ENCODE assay signal across 9 cellular contexts in genomic region chr10:23412223-23412622, GRCh38. TPM values are rescaled to one million over a fixed set of nuclear protein-coding genes. Genes with fewer than 3 reads are reported as not detected.
DNase-seq lines count a peak whose midpoint lies in the region; ATAC-seq, FAIRE-seq and TF ChIP-seq lines count a peak whose summit lies in the region.
"Had no signal": no experiment of that assay in that cellular context is flagged by ENCODE, and none has a peak within 500 bp of the region (broad histone marks: within the 10 kb centered on the region; RNA-seq: fewer than 3 reads in every experiment).

No MANE protein-coding gene starts in this region.

- H3K27ac ChIP-seq in GM12878 (ENCODE audit: control insufficient read depth, insufficient read depth) (no peak overlapping the region), smooth muscle cell (ENCODE audit: low read depth) (peak overlapping the region; percentile 67)
- H3K27ac ChIP-seq: SJCRH30 had no signal

- H2AFZ ChIP-seq in GM12878 (ENCODE audit: control insufficient read depth, low read depth, low read length): no peak overlapping the region
- no peak overlapping the region for H2AFZ ChIP-seq in smooth muscle cell (ENCODE audit: low read depth)

- no peak overlapping the region for H3K4me3 Mint-ChIP-seq in activated CD8-positive, alpha-beta T cell treated with anti-CD3 and anti-CD28 coated beads for 36 hours
- no peak overlapping the region for H3K4me3 Mint-ChIP-seq in activated CD8-positive, alpha-beta T cell treated with anti-CD3 and anti-CD28 coated beads, Interleukin-2, amount 10 ng/mL, durations not matched to agents 7 days and 5 days
- H3K4me3 Mint-ChIP-seq in progenitor cell of endocrine pancreas (ENCODE audit: low read depth): no peak overlapping the region

- BruUV-seq in GM12878 (replicated peaks; lab: Mats Ljungman, UMichigan): no TSS peak

- H3K27me3 ChIP-seq in GM12878 (replicated peaks in 1 of 2; ENCODE audit: control insufficient read depth in 2 of 2, insufficient read depth in 2 of 2, low read length in 1 of 2) (no peaks in the 10 kb centered on the region), smooth muscle cell (ENCODE audit: low read depth) (no peaks in the 10 kb centered on the region)
- H3K27me3 ChIP-seq: SJCRH30 had no signal

- H3K36me3 ChIP-seq in GM12878 (ENCODE audit: control insufficient read depth in 2 of 2, insufficient read depth in 2 of 2, low read length in 1 of 2) (no peaks in the 10 kb centered on the region), smooth muscle cell (ENCODE audit: low read depth) (no peaks in the 10 kb centered on the region)
- H3K36me3 ChIP-seq: SJCRH30 had no signal

- intact Hi-C loops in activated CD8-positive, alpha-beta T cell treated with anti-CD3 and anti-CD28 coated beads for 36 hours (cut with micrococcal nuclease): no loop called here
- intact Hi-C loops in GM12878 (cut with micrococcal nuclease; ENCODE audit: unreplicated experiment): no loop called here
- intact Hi-C loops in cardiac septum (cut with DNase I): no loop called here

- TF ChIP-seq CTCF in activated CD8-positive, alpha-beta T cell treated with anti-CD3 and anti-CD28 coated beads for 36 hours (IDR thresholded peaks at IDR 0.05): no peak
- TF ChIP-seq CTCF in GM12878 (IDR thresholded peaks at IDR 0.05 in 2 of 3, conservative IDR thresholded peaks at IDR 0.05 in 1 of 3; ENCODE audit: control insufficient read depth in 2 of 3, extremely low read depth in 1 of 3, insufficient read depth in 1 of 3, low read depth in 3 of 3, low read length in 3 of 3): no peak
- no peak for TF ChIP-seq CTCF in smooth muscle cell (IDR thresholded peaks at IDR 0.05; ENCODE audit: borderline replicate concordance, insufficient read depth, poor library complexity, severe bottlenecking)
- TF ChIP-seq CTCF in progenitor cell of endocrine pancreas (IDR thresholded peaks at IDR 0.05; ENCODE audit: unreplicated experiment): no peak

- RAD21 ChIA-PET in GM12878 (lab: Charles Lee; ENCODE audit: unreplicated experiment): no interaction called here

- no peak for TF ChIP-seq EP300 in GM12878 (IDR thresholded peaks at IDR 0.05; ENCODE audit: borderline replicate concordance in 1 of 2, control insufficient read depth in 1 of 2, low read depth in 2 of 2, low read length in 2 of 2)

- H3K4me2 ChIP-seq in GM12878 (ENCODE audit: control insufficient read depth, insufficient read depth): no peak overlapping the region
- peak overlapping the region; percentile 37 for H3K4me2 ChIP-seq in smooth muscle cell

- no peaks in the 10 kb centered on the region for H3K27me3 Mint-ChIP-seq in activated CD8-positive, alpha-beta T cell treated with anti-CD3 and anti-CD28 coated beads for 36 hours
- no peaks in the 10 kb centered on the region for H3K27me3 Mint-ChIP-seq in activated CD8-positive, alpha-beta T cell treated with anti-CD3 and anti-CD28 coated beads, Interleukin-2, amount 10 ng/mL, durations not matched to agents 7 days and 5 days (ENCODE audit: low read depth)
- H3K27me3 Mint-ChIP-seq in progenitor cell of endocrine pancreas: peaks cover 6% of the 10 kb centered on the region

- H3K9ac ChIP-seq in GM12878 (ENCODE audit: control insufficient read depth, insufficient read depth, low read length) (no peak overlapping the region), smooth muscle cell (ENCODE audit: low read depth) (no peak overlapping the region)

- H3K9me3 ChIP-seq in GM12878 (replicated peaks; ENCODE audit: control insufficient read depth, insufficient read depth, low read length) (no peaks in the 10 kb centered on the region), smooth muscle cell (replicated peaks; ENCODE audit: low read depth) (no peaks in the 10 kb centered on the region)
- H3K9me3 ChIP-seq: SJCRH30 had no signal

- CTCF ChIA-PET in activated CD8-positive, alpha-beta T cell treated with anti-CD3 and anti-CD28 coated beads for 36 hours (lab: Charles Lee): no interaction called here
- CTCF ChIA-PET in activated CD8-positive, alpha-beta T cell treated with anti-CD3 and anti-CD28 coated beads, Interleukin-2, amount 10 ng/mL, durations not matched to agents 7 days and 5 days (lab: Charles Lee): no interaction called here
- CTCF ChIA-PET in GM12878 (lab: Yijun Ruan, JAX): no interaction called here

- H3K4me1 ChIP-seq in GM12878 (ENCODE audit: control insufficient read depth, insufficient read depth, low read length) (peaks cover 18% of the 10 kb centered on the region), smooth muscle cell (ENCODE audit: low read depth) (no peaks in the 10 kb centered on the region)

- SMC1A ChIA-PET in GM12878 (lab: Charles Lee; ENCODE audit: uncharacterized antibody, unreplicated experiment): no interaction called here

- H3K27ac Mint-ChIP-seq in activated CD8-positive, alpha-beta T cell treated with anti-CD3 and anti-CD28 coated beads for 36 hours: no peak overlapping the region
- H3K27ac Mint-ChIP-seq in activated CD8-positive, alpha-beta T cell treated with anti-CD3 and anti-CD28 coated beads, Interleukin-2, amount 10 ng/mL, durations not matched to agents 7 days and 5 days: no peak overlapping the region
- H3K27ac Mint-ChIP-seq in progenitor cell of endocrine pancreas: no peak overlapping the region

- ATAC-seq in activated CD8-positive, alpha-beta T cell treated with anti-CD3 and anti-CD28 coated beads for 36 hours: peak; percentile 89
- no peak for ATAC-seq in activated CD8-positive, alpha-beta T cell treated with anti-CD3 and anti-CD28 coated beads, Interleukin-2, amount 10 ng/mL, durations not matched to agents 7 days and 5 days
- ATAC-seq in GM12878 (peak; percentile 28), GM18505 (IDR thresholded peaks at IDR 0.05; ENCODE audit: unreplicated experiment) (no peak)

- no peak for FAIRE-seq in GM12878 (lab: Jason Lieb, UNC)

- WGBS in GM12878 (ENCODE audit: insufficient coverage, insufficient replicate concordance, low lambda C conversion rate, missing lambda C conversion rate): 5% methylated on average over 2 of the region's 2 CpGs
- WGBS in smooth muscle cell (ENCODE audit: low lambda C conversion rate): 10% methylated on average over 2 of the region's 2 CpGs

- TF ChIP-seq POLR2A in GM12878 (IDR thresholded peaks at IDR 0.05; ENCODE audit: low read depth, low read length) (no peak), GM18505 (IDR thresholded peaks at IDR 0.05; ENCODE audit: borderline replicate concordance, extremely low read depth, insufficient read depth, insufficient read length) (no peak)

- POLR2A ChIA-PET in activated CD8-positive, alpha-beta T cell treated with anti-CD3 and anti-CD28 coated beads for 36 hours (lab: Charles Lee): no interaction called here
- POLR2A ChIA-PET in activated CD8-positive, alpha-beta T cell treated with anti-CD3 and anti-CD28 coated beads, Interleukin-2, amount 10 ng/mL, durations not matched to agents 7 days and 5 days (lab: Charles Lee): interaction anchor here (0.6 kb wide), 1 partner anchor 1915 kb away, joined by 3 read pairs; no protein-coding TSS in a partner anchor
- POLR2A ChIA-PET in GM12878 (lab: Charles Lee): no interaction called here

- H3K4me1 Mint-ChIP-seq in activated CD8-positive, alpha-beta T cell treated with anti-CD3 and anti-CD28 coated beads for 36 hours (ENCODE audit: low read depth): peaks cover 22% of the 10 kb centered on the region
- H3K4me1 Mint-ChIP-seq in activated CD8-positive, alpha-beta T cell treated with anti-CD3 and anti-CD28 coated beads, Interleukin-2, amount 10 ng/mL, durations not matched to agents 7 days and 5 days (ENCODE audit: low read depth): peaks cover 7% of the 10 kb centered on the region
- H3K4me1 Mint-ChIP-seq in progenitor cell of endocrine pancreas (ENCODE audit: low read depth): peaks cover under 1% of the 10 kb centered on the region

- no peaks in the 10 kb centered on the region for H4K20me1 ChIP-seq in GM12878 (ENCODE audit: control insufficient read depth, insufficient read depth)
- H4K20me1 ChIP-seq in smooth muscle cell (ENCODE audit: low read depth): no peaks in the 10 kb centered on the region

- peak; percentile 41 for DNase-seq in activated CD8-positive, alpha-beta T cell treated with anti-CD3 and anti-CD28 coated beads for 36 hours
- no peak for DNase-seq in activated CD8-positive, alpha-beta T cell treated with anti-CD3 and anti-CD28 coated beads, Interleukin-2, amount 10 ng/mL, durations not matched to agents 7 days and 5 days
- DNase-seq in HT1080 (ENCODE audit: low read depth) (peak; percentile 65), GM12878 (ENCODE audit: low read depth, low spot score) (no peak), smooth muscle cell (lab: John Stamatoyannopoulos, UW; ENCODE audit: unreplicated experiment) (no peak), cardiac septum (ENCODE audit: low spot score) (no peak), progenitor cell of endocrine pancreas (ENCODE audit: low spot score, unreplicated experiment) (no peak)

- H3K79me2 ChIP-seq in GM12878 (ENCODE audit: control insufficient read depth, insufficient read depth, low read length) (no peaks in the 10 kb centered on the region), smooth muscle cell (ENCODE audit: low read depth) (no peaks in the 10 kb centered on the region)

- H3K4me3 ChIP-seq in GM12878 (no peak overlapping the region), smooth muscle cell (no peak overlapping the region)
- H3K4me3 ChIP-seq: SJCRH30 had no signal

- no peaks in the 10 kb centered on the region for H3K36me3 Mint-ChIP-seq in activated CD8-positive, alpha-beta T cell treated with anti-CD3 and anti-CD28 coated beads for 36 hours (ENCODE audit: low read depth)
- H3K36me3 Mint-ChIP-seq in activated CD8-positive, alpha-beta T cell treated with anti-CD3 and anti-CD28 coated beads, Interleukin-2, amount 10 ng/mL, durations not matched to agents 7 days and 5 days (ENCODE audit: low read depth): no peaks in the 10 kb centered on the region
- H3K36me3 Mint-ChIP-seq in progenitor cell of endocrine pancreas (ENCODE audit: insufficient read depth): no peaks in the 10 kb centered on the region

- H3K9me3 Mint-ChIP-seq in activated CD8-positive, alpha-beta T cell treated with anti-CD3 and anti-CD28 coated beads for 36 hours: no peaks in the 10 kb centered on the region
- no peaks in the 10 kb centered on the region for H3K9me3 Mint-ChIP-seq in activated CD8-positive, alpha-beta T cell treated with anti-CD3 and anti-CD28 coated beads, Interleukin-2, amount 10 ng/mL, durations not matched to agents 7 days and 5 days (ENCODE audit: insufficient read depth)
- H3K9me3 Mint-ChIP-seq in progenitor cell of endocrine pancreas (ENCODE audit: low read depth): no peaks in the 10 kb centered on the region

- in situ Hi-C loops in GM12878 (cut with MboI): no loop called here

- no peak for TF ChIP-seq RAD21 in GM12878 (IDR thresholded peaks at IDR 0.05; ENCODE audit: insufficient read depth, low read depth, low read length)

- H3F3A ChIP-seq in smooth muscle cell (ENCODE audit: low read depth): no peaks in the 10 kb centered on the region

RNA-seq across cellular contexts. Expression of gene OTUD1, which starts 26.7 kb away (rescaled TPM):
- 1 to 10 TPM; 6.6 to 7.0 TPM for total RNA-seq in activated CD8-positive, alpha-beta T cell treated with anti-CD3 and anti-CD28 coated beads for 36 hours
- total RNA-seq in activated CD8-positive, alpha-beta T cell treated with anti-CD3 and anti-CD28 coated beads, Interleukin-2, amount 10 ng/mL, durations not matched to agents 7 days and 5 days: 1 to 10 TPM; 8.4 to 8.9 TPM
- total RNA-seq in HT1080 (2014; rRNA removed; shearing (Covaris generic)): 1.9 and 2.0 TPM in 2 replicates
- 4.3 and 5.4 TPM in 2 replicates for polyA plus RNA-seq in HT1080 (2015; cell fraction: cytosol; rRNA removed)
- polyA plus RNA-seq in HT1080 (2015; cell fraction: nucleus; rRNA removed): 3.7 and 4.1 TPM in 2 replicates
- total RNA-seq in GM12878 (2013; cell fraction: nucleolus; rRNA removed): 0.17 TPM in 1 of 2 replicates, not detected in the other
- total RNA-seq in GM12878 (2014; rRNA removed): 0.76 and 0.90 TPM in 2 replicates
- 0.63 and 0.88 TPM in 2 replicates for total RNA-seq in GM12878 (2014; rRNA removed; fragmentation: Illumina TruSeq; extraction: Trizol)
- 1.6 and 1.8 TPM in 2 replicates for total RNA-seq in GM12878 (2021)
- polyA plus RNA-seq in GM12878 (2011; ENCODE audit: low read depth): 1.3 TPM
- 0.09 and 0.18 TPM in 2 replicates for polyA plus RNA-seq in GM12878 (2011; rRNA removed)
- polyA plus RNA-seq in GM12878 (2011; cell fraction: cytosol; rRNA removed): 0.04 and 0.08 TPM in 2 replicates
- polyA plus RNA-seq in GM12878 (2011; cell fraction: nucleus; rRNA removed): 0.06 and 0.15 TPM in 2 replicates
- 3.1 and 4.6 TPM in 2 replicates for polyA plus RNA-seq in GM12878 (2012)
- polyA plus RNA-seq in GM12878 (2014; fragmentation: Illumina TruSeq; extraction: Trizol): 0.53 and 0.89 TPM in 2 replicates
- polyA plus RNA-seq in GM12878 (2014; fragmentation: Nextera tagmentation; extraction: Ambion mirVana): under 1 TPM; 0.42 to 0.64 TPM
- polyA plus RNA-seq in GM12878 (2014; rRNA removed): 0.65 and 0.69 TPM in 2 replicates
- under 1 TPM in 1 of 2 experiments, not detected in 1; 0.39 TPM for polyA plus RNA-seq in GM12878 (2016; fragmentation: Nextera tagmentation; extraction: Ambion mirVana)
- polyA minus RNA-seq in GM12878 (2011; rRNA and poly(A)+ RNA removed): 0.07 and 0.21 TPM in 2 replicates
- polyA minus RNA-seq in GM12878 (2011; cell fraction: cytosol; rRNA and poly(A)+ RNA removed): not detected in 2 replicates
- 0.12 and 0.19 TPM in 2 replicates for polyA minus RNA-seq in GM12878 (2011; cell fraction: nucleus; rRNA and poly(A)+ RNA removed)
- 11.6 and 12.9 TPM in 2 replicates for total RNA-seq in smooth muscle cell
- polyA plus RNA-seq in smooth muscle cell: 10.8 and 14.0 TPM in 2 replicates
- 38.2 TPM for total RNA-seq in cardiac septum
- total RNA-seq in progenitor cell of endocrine pancreas: 10.2 and 11.9 TPM in 2 replicates

Comparison
In these comparisons a context has a peak if more than half of its experiments do, and no peak if none do; other contexts are left out.
1. ATAC-seq: peak in activated CD8-positive, alpha-beta T cell treated with anti-CD3 and anti-CD28 coated beads for 36 hours (single experiment) and GM12878 (single experiment); none in activated CD8-positive, alpha-beta T cell treated with anti-CD3 and anti-CD28 coated beads, Interleukin-2, amount 10 ng/mL, durations not matched to agents 7 days and 5 days (single experiment) and GM18505 (single experiment).
2. DNase-seq: peak in activated CD8-positive, alpha-beta T cell treated with anti-CD3 and anti-CD28 coated beads for 36 hours (single experiment) and HT1080 (single experiment); none in activated CD8-positive, alpha-beta T cell treated with anti-CD3 and anti-CD28 coated beads, Interleukin-2, amount 10 ng/mL, durations not matched to agents 7 days and 5 days (single experiment), GM12878 (single experiment), smooth muscle cell (single experiment), cardiac septum (single experiment) and progenitor cell of endocrine pancreas (single experiment).